ENCODE assay signal across 8 cellular contexts in the genomic region with DNA sequence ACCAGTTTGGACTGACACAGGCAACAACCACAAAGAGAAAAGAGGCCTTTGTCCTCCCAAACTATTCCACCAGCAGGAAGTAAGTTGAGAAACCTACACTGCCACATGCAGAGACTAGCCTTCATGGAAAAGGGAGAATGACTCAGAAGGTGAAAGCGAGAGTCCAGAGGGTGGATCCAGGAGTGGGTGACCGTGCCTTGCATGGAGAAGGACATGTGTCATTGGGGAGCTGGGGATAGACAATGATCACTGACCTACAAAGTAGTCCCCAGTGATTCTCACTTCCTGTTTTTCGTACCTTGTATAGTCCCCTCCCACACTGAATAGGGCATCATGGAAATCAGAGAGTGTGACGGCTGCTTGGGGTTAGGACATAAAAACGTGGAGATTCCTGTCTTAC.
DNase-seq lines count a peak whose midpoint lies in the region; ATAC-seq, FAIRE-seq and TF ChIP-seq lines count a peak whose summit lies in the region.

No MANE protein-coding gene starts in this region.

- H3K9ac ChIP-seq in HepG2 (ENCODE audit: insufficient read depth, low read depth, low read length): no peak overlapping the region

- no peaks in the 10 kb centered on the region for H3K36me3 ChIP-seq in HepG2 (replicated peaks in 1 of 2; ENCODE audit: control insufficient read depth in 1 of 2, insufficient read depth in 2 of 2, low read length in 2 of 2)
- H3K36me3 ChIP-seq in vagina: no peaks in the 10 kb centered on the region

- peak overlapping the region in 1 of 3 experiments; percentile 1; a peak in 1 of 6 replicates for H3K4me3 ChIP-seq in HepG2 (replicated peaks in 1 of 3; ENCODE audit: insufficient read depth in 1 of 3, low read depth in 2 of 3, low read length in 3 of 3)
- no peak overlapping the region for H3K4me3 ChIP-seq in foreskin fibroblast (ENCODE audit: low read depth in 1 of 2, low read length in 2 of 2)
- no peak overlapping the region for H3K4me3 ChIP-seq in vagina

- no peaks in the 10 kb centered on the region for H3K79me2 ChIP-seq in HepG2 (ENCODE audit: insufficient read depth, low read length)

- TF ChIP-seq CTCF in HepG2 (CRISPR knock-in tag; IDR thresholded peaks at IDR 0.05): no peak
- no peak for TF ChIP-seq CTCF in foreskin fibroblast (IDR thresholded peaks at IDR 0.05; ENCODE audit: low read depth, low read length)
- no peak for TF ChIP-seq CTCF in vagina (IDR thresholded peaks at IDR 0.05)

- H3K4me1 ChIP-seq in HepG2 (ENCODE audit: insufficient read depth, low read length) (peaks cover 11% of the 10 kb centered on the region), vagina (no peaks in the 10 kb centered on the region)

- CTCF ChIA-PET in HepG2 (lab: Yijun Ruan, JAX; ENCODE audit: low intra/inter-chr PET ratio, low total read pairs): no interaction called here

- ATAC-seq in GM18867 (IDR thresholded peaks at IDR 0.05; ENCODE audit: unreplicated experiment) (peak; percentile 59), HG02588 (IDR thresholded peaks at IDR 0.05; ENCODE audit: unreplicated experiment) (peak; percentile 88), HepG2 (peak; percentile 93)

- FAIRE-seq in HepG2 (lab: Jason Lieb, UNC): no peak

- H3K27ac ChIP-seq in HepG2 (ENCODE audit: extremely low read length, insufficient read depth, low read length): no peak overlapping the region
- no peak overlapping the region for H3K27ac ChIP-seq in vagina

- POLR2A ChIA-PET in HepG2 (lab: Yijun Ruan, JAX): no interaction called here

- in situ Hi-C loops in HepG2 (cut with HindIII; ENCODE audit: extremely low pct_ligation_motif_present, low pct_unique_long_range_greater_than_20kb): no loop called here

- H3K27me3 ChIP-seq in HepG2 (ENCODE audit: control insufficient read depth in 1 of 2, insufficient read depth in 2 of 2, low read length in 2 of 2) (peaks cover 0 to 3% of the 10 kb centered on the region in 2 experiments; a peak in 1 of 5 replicates), vagina (no peaks in the 10 kb centered on the region)

- no peak for TF ChIP-seq POLR2A in HepG2 (IDR thresholded peaks at IDR 0.05; ENCODE audit: insufficient read depth in 1 of 2, low read depth in 2 of 2, low read length in 2 of 2)
- TF ChIP-seq POLR2A in vagina (IDR thresholded peaks at IDR 0.05): no peak

- DNase-seq in M059J (ENCODE audit: low read depth) (peak; percentile 69), HepG2 (ENCODE audit: low spot score) (peak; percentile 68), nucleus accumbens (lab: John Stamatoyannopoulos, UW) (no peak), Ammon's horn (ENCODE audit: low spot score) (no peak), foreskin fibroblast (no peak), vagina (ENCODE audit: extremely low spot score in 2 of 2) (no peak)

- peak overlapping the region; percentile 41 for H3K4me2 ChIP-seq in HepG2 (ENCODE audit: low read depth, low read length)

- no peak for TF ChIP-seq RAD21 in HepG2 (CRISPR knock-in tag; IDR thresholded peaks at IDR 0.05)

- peak overlapping the region; percentile 44 for H2AFZ ChIP-seq in HepG2 (ENCODE audit: low read length)

- TF ChIP-seq EP300 in HepG2 (IDR thresholded peaks at IDR 0.05; ENCODE audit: low read depth in 2 of 2, low read length in 2 of 2): 0 out of 4 replicates have a peak, but pooled peaks of 1 of the 2 experiments have one; percentile 38
- no peak for TF ChIP-seq EP300 in HepG2 (CRISPR knock-in tag; IDR thresholded peaks at IDR 0.05; ENCODE audit: borderline replicate concordance)

- H3K9me3 ChIP-seq in HepG2 (ENCODE audit: low read length) (no peaks in the 10 kb centered on the region), vagina (no peaks in the 10 kb centered on the region)

- H4K20me1 ChIP-seq in HepG2 (ENCODE audit: insufficient read depth, low read length): no peaks in the 10 kb centered on the region

- WGBS in HepG2 (ENCODE audit: low lambda C conversion rate): 9% methylated on average over 5 of the region's 5 CpGs

- intact Hi-C loops in HepG2 (cut with micrococcal nuclease; ENCODE audit: unreplicated experiment) (no loop called here), vagina (cut with DNase I) (no loop called here)

- no TSS peak for BruUV-seq in HepG2 (replicated peaks; lab: Mats Ljungman, UMichigan)

TF ChIP-seq in HepG2, 621 proteins besides CTCF, POLR2A, EP300 and RAD21 (continues in another document):
- no peak for TF ChIP-seq GABPA (IDR thresholded peaks at IDR 0.05; ENCODE audit: low read depth, low read length)
- TF ChIP-seq GABPA (CRISPR knock-in tag; IDR thresholded peaks at IDR 0.05; ENCODE audit: low read depth): peak; percentile 52; the same call in 1 of the 2 replicates
- TF ChIP-seq, protein P1, sequence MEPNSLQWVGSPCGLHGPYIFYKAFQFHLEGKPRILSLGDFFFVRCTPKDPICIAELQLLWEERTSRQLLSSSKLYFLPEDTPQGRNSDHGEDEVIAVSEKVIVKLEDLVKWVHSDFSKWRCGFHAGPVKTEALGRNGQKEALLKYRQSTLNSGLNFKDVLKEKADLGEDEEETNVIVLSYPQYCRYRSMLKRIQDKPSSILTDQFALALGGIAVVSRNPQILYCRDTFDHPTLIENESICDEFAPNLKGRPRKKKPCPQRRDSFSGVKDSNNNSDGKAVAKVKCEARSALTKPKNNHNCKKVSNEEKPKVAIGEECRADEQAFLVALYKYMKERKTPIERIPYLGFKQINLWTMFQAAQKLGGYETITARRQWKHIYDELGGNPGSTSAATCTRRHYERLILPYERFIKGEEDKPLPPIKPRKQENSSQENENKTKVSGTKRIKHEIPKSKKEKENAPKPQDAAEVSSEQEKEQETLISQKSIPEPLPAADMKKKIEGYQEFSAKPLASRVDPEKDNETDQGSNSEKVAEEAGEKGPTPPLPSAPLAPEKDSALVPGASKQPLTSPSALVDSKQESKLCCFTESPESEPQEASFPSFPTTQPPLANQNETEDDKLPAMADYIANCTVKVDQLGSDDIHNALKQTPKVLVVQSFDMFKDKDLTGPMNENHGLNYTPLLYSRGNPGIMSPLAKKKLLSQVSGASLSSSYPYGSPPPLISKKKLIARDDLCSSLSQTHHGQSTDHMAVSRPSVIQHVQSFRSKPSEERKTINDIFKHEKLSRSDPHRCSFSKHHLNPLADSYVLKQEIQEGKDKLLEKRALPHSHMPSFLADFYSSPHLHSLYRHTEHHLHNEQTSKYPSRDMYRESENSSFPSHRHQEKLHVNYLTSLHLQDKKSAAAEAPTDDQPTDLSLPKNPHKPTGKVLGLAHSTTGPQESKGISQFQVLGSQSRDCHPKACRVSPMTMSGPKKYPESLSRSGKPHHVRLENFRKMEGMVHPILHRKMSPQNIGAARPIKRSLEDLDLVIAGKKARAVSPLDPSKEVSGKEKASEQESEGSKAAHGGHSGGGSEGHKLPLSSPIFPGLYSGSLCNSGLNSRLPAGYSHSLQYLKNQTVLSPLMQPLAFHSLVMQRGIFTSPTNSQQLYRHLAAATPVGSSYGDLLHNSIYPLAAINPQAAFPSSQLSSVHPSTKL (CRISPR knock-in tag; IDR thresholded peaks at IDR 0.05): peak; percentile 72
- peak; percentile 59 for TF ChIP-seq ELF1 (CRISPR knock-in tag; IDR thresholded peaks at IDR 0.05)
- TF ChIP-seq, protein P2, sequence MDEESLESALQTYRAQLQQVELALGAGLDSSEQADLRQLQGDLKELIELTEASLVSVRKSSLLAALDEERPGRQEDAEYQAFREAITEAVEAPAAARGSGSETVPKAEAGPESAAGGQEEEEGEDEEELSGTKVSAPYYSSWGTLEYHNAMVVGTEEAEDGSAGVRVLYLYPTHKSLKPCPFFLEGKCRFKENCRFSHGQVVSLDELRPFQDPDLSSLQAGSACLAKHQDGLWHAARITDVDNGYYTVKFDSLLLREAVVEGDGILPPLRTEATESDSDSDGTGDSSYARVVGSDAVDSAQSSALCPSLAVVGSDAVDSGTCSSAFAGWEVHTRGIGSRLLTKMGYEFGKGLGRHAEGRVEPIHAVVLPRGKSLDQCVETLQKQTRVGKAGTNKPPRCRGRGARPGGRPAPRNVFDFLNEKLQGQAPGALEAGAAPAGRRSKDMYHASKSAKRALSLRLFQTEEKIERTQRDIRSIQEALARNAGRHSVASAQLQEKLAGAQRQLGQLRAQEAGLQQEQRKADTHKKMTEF (CRISPR knock-in tag; IDR thresholded peaks at IDR 0.05): 0 out of 2 replicates have a peak, but pooled peaks have one; percentile 25
- peak; percentile 61; the same call in 1 of the 2 replicates for TF ChIP-seq SOX5 (CRISPR knock-in tag; IDR thresholded peaks at IDR 0.05; ENCODE audit: borderline replicate concordance)
- TF ChIP-seq HMG20A (CRISPR knock-in tag; IDR thresholded peaks at IDR 0.05; ENCODE audit: borderline replicate concordance): peak; percentile 58
- TF ChIP-seq, protein P3, sequence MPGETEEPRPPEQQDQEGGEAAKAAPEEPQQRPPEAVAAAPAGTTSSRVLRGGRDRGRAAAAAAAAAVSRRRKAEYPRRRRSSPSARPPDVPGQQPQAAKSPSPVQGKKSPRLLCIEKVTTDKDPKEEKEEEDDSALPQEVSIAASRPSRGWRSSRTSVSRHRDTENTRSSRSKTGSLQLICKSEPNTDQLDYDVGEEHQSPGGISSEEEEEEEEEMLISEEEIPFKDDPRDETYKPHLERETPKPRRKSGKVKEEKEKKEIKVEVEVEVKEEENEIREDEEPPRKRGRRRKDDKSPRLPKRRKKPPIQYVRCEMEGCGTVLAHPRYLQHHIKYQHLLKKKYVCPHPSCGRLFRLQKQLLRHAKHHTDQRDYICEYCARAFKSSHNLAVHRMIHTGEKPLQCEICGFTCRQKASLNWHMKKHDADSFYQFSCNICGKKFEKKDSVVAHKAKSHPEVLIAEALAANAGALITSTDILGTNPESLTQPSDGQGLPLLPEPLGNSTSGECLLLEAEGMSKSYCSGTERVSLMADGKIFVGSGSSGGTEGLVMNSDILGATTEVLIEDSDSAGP (CRISPR knock-in tag; IDR thresholded peaks at IDR 0.05; ENCODE audit: borderline replicate concordance): no peak

Comparison
In these comparisons a context has a peak if more than half of its experiments do, and no peak if none do; other contexts are left out.
1. DNase-seq: peak in M059J (single experiment) and HepG2 (single experiment); none in nucleus accumbens (0 of 56), Ammon's horn (single experiment), foreskin fibroblast (0 of 2) and vagina (0 of 2).
2. Peak in every context shown above with its lines, with median percentiles within 50 percentile points of each other: ATAC-seq.